ENCODE assay signal across 2 cellular contexts in genomic region chr19:56126983-56127780, GRCh38.
TF ChIP-seq lines count a peak whose summit lies in the region.

No MANE protein-coding gene starts in this region.

TF ChIP-seq in HEK293T, 16 proteins besides CTCF, POLR2A, EP300 and RAD21 (continued from another document):
- TF ChIP-seq ELF4 (IDR thresholded peaks at IDR 0.05) (no peak), SUZ12 (IDR thresholded peaks at IDR 0.05) (no peak)

TF ChIP-seq in WTC11, 78 proteins besides CTCF, POLR2A, EP300 and RAD21 (continued from another document):
- TF ChIP-seq USF1 (CRISPR knock-in tag; IDR thresholded peaks at IDR 0.05) (peak; percentile 66), AFF4 (CRISPR knock-in tag; IDR thresholded peaks at IDR 0.05; ENCODE audit: borderline replicate concordance) (no peak), KAT7 (CRISPR knock-in tag; IDR thresholded peaks at IDR 0.05; ENCODE audit: borderline replicate concordance) (no peak), PREB (CRISPR knock-in tag; IDR thresholded peaks at IDR 0.05; ENCODE audit: borderline replicate concordance) (no peak), TP53 (CRISPR knock-in tag; IDR thresholded peaks at IDR 0.05) (no peak), GTF2I (CRISPR knock-in tag; conservative IDR thresholded peaks at IDR 0.05) (no peak)
- TF ChIP-seq, protein P1, sequence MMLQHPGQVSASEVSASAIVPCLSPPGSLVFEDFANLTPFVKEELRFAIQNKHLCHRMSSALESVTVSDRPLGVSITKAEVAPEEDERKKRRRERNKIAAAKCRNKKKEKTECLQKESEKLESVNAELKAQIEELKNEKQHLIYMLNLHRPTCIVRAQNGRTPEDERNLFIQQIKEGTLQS (CRISPR knock-in tag; conservative IDR thresholded peaks at IDR 0.05): no peak
